Comparison of ENCODE assay signal across 9 cellular contexts in genomic region chr18:34222025-34222395, GRCh38. TPM values are rescaled to one million over a fixed set of nuclear protein-coding genes. Genes with fewer than 3 reads are reported as not detected.
DNase-seq lines count a peak whose midpoint lies in the region; ATAC-seq and TF ChIP-seq lines count a peak whose summit lies in the region.
"Had no signal": no experiment of that assay in that cellular context is flagged by ENCODE, and none has a peak within 500 bp of the region (broad histone marks: within the 10 kb centered on the region; RNA-seq: fewer than 3 reads in every experiment).

No MANE protein-coding gene starts in this region.

- no peaks in the 10 kb centered on the region for H3K36me3 ChIP-seq in ascending aorta
- no peaks in the 10 kb centered on the region for H3K36me3 ChIP-seq in liver (ENCODE audit: control insufficient read depth in 4 of 4, insufficient read depth in 3 of 4, low read depth in 1 of 4, low read length in 3 of 4)
- no peaks in the 10 kb centered on the region for H3K36me3 ChIP-seq in upper lobe of right lung

- TF ChIP-seq CTCF in ascending aorta (IDR thresholded peaks at IDR 0.05) (no peak), liver (IDR thresholded peaks at IDR 0.05; ENCODE audit: low read depth, low read length, missing input control) (no peak), upper lobe of right lung (IDR thresholded peaks at IDR 0.05) (no peak)

- intact Hi-C loops in ascending aorta (cut with DNase I): loop anchor here (10.0 kb wide), 1 partner anchor 563 kb away; no protein-coding TSS in a partner anchor
- intact Hi-C loops in upper lobe of right lung (cut with DNase I): no loop called here
- intact Hi-C loops in left colon (cut with DNase I, micrococcal nuclease): no loop called here

- no peaks in the 10 kb centered on the region for H3K9me3 ChIP-seq in ascending aorta
- no peaks in the 10 kb centered on the region for H3K9me3 ChIP-seq in liver (ENCODE audit: control insufficient read depth in 4 of 4, low read length in 3 of 4)
- H3K9me3 ChIP-seq in upper lobe of right lung: no peaks in the 10 kb centered on the region

- WGBS in liver: 3% methylated on average over 11 of the region's 11 CpGs

- no peak for TF ChIP-seq RAD21 in liver (IDR thresholded peaks at IDR 0.05)

- H3K4me1 ChIP-seq in ascending aorta (peaks cover 3% of the 10 kb centered on the region in 2 donors), liver (ENCODE audit: control insufficient read depth in 4 of 4, insufficient read depth in 4 of 4, low read length in 3 of 4) (peaks cover 8 to 33% (median 31%) of the 10 kb centered on the region in 4 donors), upper lobe of right lung (peaks cover 18% of the 10 kb centered on the region)

- peak overlapping the region; percentile 54 to 69 for H3K4me3 ChIP-seq in ascending aorta
- peak overlapping the region in 2 of 3 donors; percentile 29 to 34 for H3K4me3 ChIP-seq in liver (ENCODE audit: low read depth in 1 of 3, low read length in 3 of 3)
- peak overlapping the region; percentile 39 for H3K4me3 ChIP-seq in upper lobe of right lung

- H3K27ac ChIP-seq in ascending aorta: no peak overlapping the region
- H3K27ac ChIP-seq in liver (ENCODE audit: low read depth in 1 of 2, low read length in 2 of 2): no peak overlapping the region
- H3K27ac ChIP-seq in upper lobe of right lung: no peak overlapping the region

- peak; percentile 34 for ATAC-seq in HG03432 (IDR thresholded peaks at IDR 0.05; ENCODE audit: unreplicated experiment)
- ATAC-seq in upper lobe of right lung: no peak
- ATAC-seq in HG02970 (IDR thresholded peaks at IDR 0.05; ENCODE audit: low FRiP score, unreplicated experiment): no peak
- no peak for ATAC-seq in left colon

- H3K9ac ChIP-seq in liver (ENCODE audit: low read depth in 1 of 2, low read length in 2 of 2): no peak overlapping the region

- DNase-seq in Ammon's horn (ENCODE audit: low spot score): peak; percentile 69
- no peak for DNase-seq in ascending aorta (ENCODE audit: low spot score in 2 of 2)
- DNase-seq in upper lobe of right lung: no peak
- DNase-seq in GM03348 (ENCODE audit: low spot score): no peak
- DNase-seq in left colon: no peak

- H3K27me3 ChIP-seq in ascending aorta: no peaks in the 10 kb centered on the region
- peaks cover 0 to 11% (median 7%) of the 10 kb centered on the region in 4 donors for H3K27me3 ChIP-seq in liver (ENCODE audit: control insufficient read depth in 4 of 4, insufficient read depth in 4 of 4, low read length in 3 of 4)
- H3K27me3 ChIP-seq in upper lobe of right lung: peaks cover 69% of the 10 kb centered on the region

TF ChIP-seq in liver, 16 proteins besides CTCF, POLR2A, EP300 and RAD21:
- no peak for TF ChIP-seq TAF1 (conservative IDR thresholded peaks at IDR 0.05)
- TF ChIP-seq EGR1 (IDR thresholded peaks at IDR 0.05; ENCODE audit: low read depth in 2 of 2): no peak
- no peak for TF ChIP-seq ZBTB33 (IDR thresholded peaks at IDR 0.05)
- TF ChIP-seq ATF3 (IDR thresholded peaks at IDR 0.05): no peak
- TF ChIP-seq JUND (IDR thresholded peaks at IDR 0.05): no peak
- no peak for TF ChIP-seq YY1 (IDR thresholded peaks at IDR 0.05)
- no peak for TF ChIP-seq NR2F2 (IDR thresholded peaks at IDR 0.05)
TF ChIP-seq in liver: peak in this region for 0.

RNA-seq across cellular contexts. Expression of gene NOL4, which starts 2.7 kb away (rescaled TPM):
- not detected for total RNA-seq in ascending aorta
- total RNA-seq in liver: under 1 TPM; 0.17 to 0.65 TPM
- polyA plus RNA-seq in liver: under 1 TPM; 0.03 to 0.15 TPM
- not detected for total RNA-seq in upper lobe of right lung
- 1 to 10 TPM; 1.3 to 1.8 TPM for total RNA-seq in left colon
- total RNA-seq: mononuclear cell had no signal
